Comparison of ENCODE assay signal across 13 cellular contexts in the genomic region with DNA sequence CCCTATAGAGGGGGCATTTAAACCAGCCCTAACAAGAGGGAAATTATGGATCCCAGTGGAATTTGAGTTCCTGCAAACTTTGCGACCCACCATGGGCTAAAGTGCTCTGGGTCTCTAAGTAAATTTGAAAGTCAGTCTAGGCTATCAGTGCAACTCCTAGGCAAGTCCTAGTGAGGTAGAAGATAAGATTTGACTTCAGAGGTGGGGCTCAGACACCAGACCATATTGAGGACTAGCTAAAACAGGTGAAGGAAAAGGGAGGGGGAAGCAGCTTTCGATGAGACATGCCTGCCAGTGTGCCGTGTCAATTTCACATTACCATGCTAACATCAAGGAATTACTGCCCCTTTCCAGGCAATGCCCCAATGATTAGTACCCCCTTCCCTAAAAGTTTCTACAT. TPM values are rescaled to one million over a fixed set of nuclear protein-coding genes. Genes with fewer than 3 reads are reported as not detected.
DNase-seq lines count a peak whose midpoint lies in the region; ATAC-seq and TF ChIP-seq lines count a peak whose summit lies in the region.
"Had no signal": no experiment of that assay in that cellular context is flagged by ENCODE, and none has a peak within 500 bp of the region (broad histone marks: within the 10 kb centered on the region; RNA-seq: fewer than 3 reads in every experiment).

No MANE protein-coding gene starts in this region.

- no peaks in the 10 kb centered on the region for H3K27me3 Mint-ChIP-seq in CD4-positive, alpha-beta memory T cell
- no peaks in the 10 kb centered on the region for H3K27me3 Mint-ChIP-seq in activated naive CD8-positive, alpha-beta T cell
- no peaks in the 10 kb centered on the region for H3K27me3 Mint-ChIP-seq in naive thymus-derived CD8-positive, alpha-beta T cell

- intact Hi-C loops in CD4-positive, alpha-beta memory T cell (cut with micrococcal nuclease): loop anchor here (5.0 kb wide), 2 partner anchors 112 to 128 kb away; no protein-coding TSS in a partner anchor

- H3K4me3 Mint-ChIP-seq in CD4-positive, alpha-beta memory T cell: peak overlapping the region; percentile 90 to 97 (median 92)
- H3K4me3 Mint-ChIP-seq in activated naive CD8-positive, alpha-beta T cell: peak overlapping the region; percentile 88
- peak overlapping the region; percentile 83 to 97 (median 92) for H3K4me3 Mint-ChIP-seq in naive thymus-derived CD8-positive, alpha-beta T cell

- CTCF ChIA-PET in CD4-positive, alpha-beta memory T cell (lab: Charles Lee; ENCODE audit: partially characterized antibody): interaction anchor here (0.6 to 4.2 kb wide), 12 partner anchors 32 to 309 kb away, joined by 3 to 27 read pairs (median 4); a partner anchor contains a TSS
- CTCF ChIA-PET in HEK293 (lab: Yijun Ruan, JAX): interaction anchor here (0.6 to 1.6 kb wide), 9 partner anchors 13 to 1762 kb away, joined by 3 to 6 read pairs (median 4); no protein-coding TSS in a partner anchor

- peak overlapping the region; percentile 66 to 88 for H3K4me3 ChIP-seq in CD4-positive, alpha-beta memory T cell (ENCODE audit: low read length in 2 of 2)
- no peak overlapping the region for H3K4me3 ChIP-seq in HEK293 (ENCODE audit: low read depth, low read length)

- H3K9me3 Mint-ChIP-seq in CD4-positive, alpha-beta memory T cell: no peaks in the 10 kb centered on the region
- H3K9me3 Mint-ChIP-seq in activated naive CD8-positive, alpha-beta T cell (ENCODE audit: low read depth): no peaks in the 10 kb centered on the region
- no peaks in the 10 kb centered on the region for H3K9me3 Mint-ChIP-seq in naive thymus-derived CD8-positive, alpha-beta T cell

- H3K4me1 Mint-ChIP-seq in CD4-positive, alpha-beta memory T cell: peaks cover 7 to 16% (median 11%) of the 10 kb centered on the region in 4 donors
- H3K4me1 Mint-ChIP-seq in activated naive CD8-positive, alpha-beta T cell (ENCODE audit: low read depth): peaks cover 13% of the 10 kb centered on the region
- H3K4me1 Mint-ChIP-seq in naive thymus-derived CD8-positive, alpha-beta T cell: peaks cover 6 to 28% (median 20%) of the 10 kb centered on the region in 4 donors

- no peak for TF ChIP-seq CTCF in HEK293 (tag by site-specific recombination; IDR thresholded peaks at IDR 0.05)

- H3K36me3 Mint-ChIP-seq in CD4-positive, alpha-beta memory T cell: no peaks in the 10 kb centered on the region
- H3K36me3 Mint-ChIP-seq in activated naive CD8-positive, alpha-beta T cell: no peaks in the 10 kb centered on the region
- peaks cover 0 to 29% (median 0%) of the 10 kb centered on the region in 3 donors for H3K36me3 Mint-ChIP-seq in naive thymus-derived CD8-positive, alpha-beta T cell

- H3K27ac ChIP-seq in CD4-positive, alpha-beta memory T cell (ENCODE audit: low read depth, low read length): peak overlapping the region; percentile 76
- H3K27ac ChIP-seq in HEK293 (ENCODE audit: extremely low read depth, low read depth, low read length): no peak overlapping the region
- H3K27ac ChIP-seq: testis had no signal

- H3K4me1 ChIP-seq in CD4-positive, alpha-beta memory T cell (ENCODE audit: insufficient read depth, low read length): peaks cover 10% of the 10 kb centered on the region
- no peaks in the 10 kb centered on the region for H3K4me1 ChIP-seq in HEK293 (ENCODE audit: control insufficient read depth, insufficient read depth, low read length)
- H3K4me1 ChIP-seq: right lobe of liver, testis had no signal

- H3K36me3 ChIP-seq in CD4-positive, alpha-beta memory T cell (ENCODE audit: insufficient read depth, low read length): no peaks in the 10 kb centered on the region
- H3K36me3 ChIP-seq in HEK293 (ENCODE audit: control insufficient read depth in 2 of 2, insufficient read depth in 1 of 2, low read length in 2 of 2): no peaks in the 10 kb centered on the region
- H3K36me3 ChIP-seq: esophagus squamous epithelium, right lobe of liver had no signal

- no peak for DNase-seq in CD4-positive, alpha-beta memory T cell
- DNase-seq in naive thymus-derived CD8-positive, alpha-beta T cell: no peak
- DNase-seq in NCI-H524 treated with DMSO at 0.1 percent for 48 hours (lab: John Stamatoyannopoulos, UW) (no peak), dermis blood vessel endothelial cell (no peak)
- DNase-seq in stimulated activated CD4-positive, alpha-beta T cell treated with anti-CD3 and anti-CD28 coated beads, Interleukin-4, amount 100 ng/mL, for 24 hours: no peak
- no peak for DNase-seq in activated CD4-positive, CD25-positive, alpha-beta regulatory T cell (lab: John Stamatoyannopoulos, UW)
- DNase-seq: activated effector memory CD4-positive, alpha-beta T cell treated with Interleukin-2 at 50 U/mL for 16 hours; NCI-H446 had no signal

- ATAC-seq in naive thymus-derived CD8-positive, alpha-beta T cell: no peak

- H3K27ac Mint-ChIP-seq in CD4-positive, alpha-beta memory T cell: peak overlapping the region; percentile 86 to 97 (median 93)
- peak overlapping the region; percentile 96 for H3K27ac Mint-ChIP-seq in activated naive CD8-positive, alpha-beta T cell
- H3K27ac Mint-ChIP-seq in naive thymus-derived CD8-positive, alpha-beta T cell: peak overlapping the region; percentile 69 to 98 (median 94)

- H3K27me3 ChIP-seq in CD4-positive, alpha-beta memory T cell (ENCODE audit: insufficient read depth, low read length): no peaks in the 10 kb centered on the region
- H3K27me3 ChIP-seq: right lobe of liver, testis had no signal

- POLR2A ChIA-PET in CD4-positive, alpha-beta memory T cell (lab: Charles Lee; ENCODE audit: partially characterized antibody): interaction anchor here (0.9 to 1.2 kb wide), 4 partner anchors 42 to 54 kb away, joined by 3 to 8 read pairs (median 4); a partner anchor contains a TSS
- POLR2A ChIA-PET in HEK293 (lab: Yijun Ruan, JAX): no interaction called here
- POLR2A ChIA-PET in naive thymus-derived CD8-positive, alpha-beta T cell (lab: Charles Lee): interaction anchor here (0.7 to 1.5 kb wide), 4 partner anchors 35 to 54 kb away, joined by 3 to 5 read pairs (median 4); a partner anchor contains a TSS

- no peaks in the 10 kb centered on the region for H3K9me3 ChIP-seq in CD4-positive, alpha-beta memory T cell (ENCODE audit: control insufficient read depth in 1 of 2, low read length in 2 of 2)
- H3K9me3 ChIP-seq in HEK293 (ENCODE audit: control insufficient read depth, insufficient read depth, low read depth, low read length): no peaks in the 10 kb centered on the region
- H3K9me3 ChIP-seq: esophagus squamous epithelium, right lobe of liver, testis had no signal

TF ChIP-seq in HEK293, 187 proteins besides CTCF, POLR2A, EP300 and RAD21:
- TF ChIP-seq ZBTB48 (tag by site-specific recombination; IDR thresholded peaks at IDR 0.05) (no peak), ZXDB (tag by site-specific recombination; IDR thresholded peaks at IDR 0.05) (no peak), ZNF10 (tag by site-specific recombination; IDR thresholded peaks at IDR 0.05) (peak; percentile 65; the same call in 1 of the 2 replicates)

RNA-seq across cellular contexts. Expression of a gene that starts 38.4 kb away (rescaled TPM):
- 10 to 100 TPM; 29.6 to 29.7 TPM for total RNA-seq in CD4-positive, alpha-beta memory T cell
- polyA plus RNA-seq in CD4-positive, alpha-beta memory T cell: 10 to 100 TPM; 50.3 to 53.5 TPM
- total RNA-seq in naive thymus-derived CD8-positive, alpha-beta T cell: 10 to 100 TPM; 33.9 to 34.4 TPM
- polyA plus RNA-seq in naive thymus-derived CD8-positive, alpha-beta T cell: 10 to 100 TPM; 51.9 to 58.0 (median 56.8) TPM
- total RNA-seq in dermis blood vessel endothelial cell: 38.8 and 57.5 TPM in 2 replicates

RNA-seq across cellular contexts. Expression of a gene that starts 51.5 kb away (rescaled TPM):
- total RNA-seq in CD4-positive, alpha-beta memory T cell: 10 to 100 TPM; 30.4 to 31.0 TPM
- 100 to 1,000 TPM; 109 to 115 TPM for polyA plus RNA-seq in CD4-positive, alpha-beta memory T cell
- 10 to 100 TPM; 28.5 to 35.3 TPM for total RNA-seq in naive thymus-derived CD8-positive, alpha-beta T cell
- polyA plus RNA-seq in naive thymus-derived CD8-positive, alpha-beta T cell: 100 to 1,000 TPM; 117 to 136 (median 135) TPM
- 10.2 and 11.7 TPM in 2 replicates for total RNA-seq in dermis blood vessel endothelial cell

RNA-seq across cellular contexts. Expression of a gene that starts 51.6 kb away (rescaled TPM):
- total RNA-seq in CD4-positive, alpha-beta memory T cell: 1,000 to 10,000 TPM; 2,963 to 3,045 TPM
- 1,000 to 10,000 TPM; 1,408 to 2,916 TPM for polyA plus RNA-seq in CD4-positive, alpha-beta memory T cell
- total RNA-seq in naive thymus-derived CD8-positive, alpha-beta T cell: 1,000 to 10,000 TPM; 3,024 to 3,108 TPM
- polyA plus RNA-seq in naive thymus-derived CD8-positive, alpha-beta T cell: 1,000 to 10,000 TPM; 3,764 to 4,165 (median 4,042) TPM
- total RNA-seq in dermis blood vessel endothelial cell: 278 and 408 TPM in 2 replicates
